8 cellular contexts compared by ENCODE assay signal in the genomic region with DNA sequence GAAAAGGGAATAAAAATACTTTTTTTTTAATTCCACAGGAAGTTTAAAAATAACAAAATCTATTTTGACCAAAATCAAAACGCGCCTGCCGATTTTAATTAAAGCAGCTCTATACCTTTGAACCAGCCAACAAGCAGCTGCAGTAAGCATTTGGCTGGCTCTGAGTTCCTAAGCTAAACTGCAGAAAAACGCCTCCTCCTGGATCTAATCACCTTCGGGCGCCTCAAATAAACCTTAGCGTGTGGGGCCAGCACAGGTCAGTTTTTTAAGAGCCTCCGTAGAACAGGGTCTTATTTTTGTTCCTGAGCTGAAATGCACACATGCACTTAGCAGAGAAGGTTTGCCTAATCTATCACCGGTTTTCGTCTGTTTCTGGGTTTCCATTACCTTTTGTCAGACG.
DNase-seq lines count a peak whose midpoint lies in the region; ATAC-seq and TF ChIP-seq lines count a peak whose summit lies in the region.

No MANE protein-coding gene starts in this region.

- H3K27ac ChIP-seq in ACC112 (ENCODE audit: low read depth, low read length) (no peak overlapping the region), lower lobe of right lung (no peak overlapping the region)

- H3K27ac Mint-ChIP-seq in activated CD8-positive, alpha-beta T cell treated with anti-CD3 and anti-CD28 coated beads for 36 hours = no peak overlapping the region

- DNase-seq in GM12864 (ENCODE audit: low read depth) (no peak), lower lobe of right lung (no peak), superior temporal gyrus (ENCODE audit: extremely low spot score) (no peak)
- no peak for DNase-seq in activated CD8-positive, alpha-beta T cell treated with anti-CD3 and anti-CD28 coated beads for 36 hours

- peaks cover 32% of the 10 kb centered on the region for H3K27me3 Mint-ChIP-seq in activated CD8-positive, alpha-beta T cell treated with anti-CD3 and anti-CD28 coated beads for 36 hours

- peaks cover 5% of the 10 kb centered on the region for H3K4me1 Mint-ChIP-seq in activated CD8-positive, alpha-beta T cell treated with anti-CD3 and anti-CD28 coated beads for 36 hours (ENCODE audit: low read depth)

- H3K4me1 ChIP-seq in ACC112 (ENCODE audit: control insufficient read depth, insufficient read depth, low read length, unreplicated experiment) (peaks cover 4% of the 10 kb centered on the region), lower lobe of right lung (peaks cover 11% of the 10 kb centered on the region)

- no peak overlapping the region for H2AFZ ChIP-seq in ACC112 (ENCODE audit: low read length, unreplicated experiment)

- POLR2A ChIA-PET in activated CD8-positive, alpha-beta T cell treated with anti-CD3 and anti-CD28 coated beads for 36 hours (lab: Charles Lee) = no interaction called here

- H3K79me2 ChIP-seq in ACC112 (ENCODE audit: control insufficient read depth, insufficient read depth, low read length, unreplicated experiment) = no peaks in the 10 kb centered on the region

- peaks cover 10% of the 10 kb centered on the region for H3K27me3 ChIP-seq in ACC112 (ENCODE audit: insufficient read depth, low read length)
- H3K27me3 ChIP-seq in lower lobe of right lung (ENCODE audit: low read depth) = peaks cover 20% of the 10 kb centered on the region

- TF ChIP-seq CTCF in GM12864 (IDR thresholded peaks at IDR 0.05; ENCODE audit: low read depth, low read length, missing control alignments) (no peak), lower lobe of right lung (IDR thresholded peaks at IDR 0.05) (no peak)
- TF ChIP-seq CTCF in activated CD8-positive, alpha-beta T cell treated with anti-CD3 and anti-CD28 coated beads for 36 hours (IDR thresholded peaks at IDR 0.05) = no peak

- CTCF ChIA-PET in activated CD8-positive, alpha-beta T cell treated with anti-CD3 and anti-CD28 coated beads for 36 hours (lab: Charles Lee) = interaction anchor here (0.6 to 4.5 kb wide), 63 partner anchors 10 to 1030 kb away, joined by 3 to 86 read pairs (median 5); no protein-coding TSS in a partner anchor

- intact Hi-C loops in activated CD8-positive, alpha-beta T cell treated with anti-CD3 and anti-CD28 coated beads for 36 hours (cut with micrococcal nuclease) = loop anchor here (5.0 kb wide), 3 partner anchors 211 to 1021 kb away; a partner anchor contains a TSS
- intact Hi-C loops in lower lobe of right lung (cut with DNase I) = no loop called here

- ATAC-seq in activated CD8-positive, alpha-beta T cell treated with anti-CD3 and anti-CD28 coated beads for 36 hours = no peak
- ATAC-seq in lower lobe of right lung (peak in 1 of 2 donors; percentile 42), GM18861 (IDR thresholded peaks at IDR 0.05; ENCODE audit: unreplicated experiment) (no peak), GM19463 (IDR thresholded peaks at IDR 0.05; ENCODE audit: unreplicated experiment) (no peak), HG02938 (IDR thresholded peaks at IDR 0.05; ENCODE audit: unreplicated experiment) (no peak)

- no peaks in the 10 kb centered on the region for H3K9me3 Mint-ChIP-seq in activated CD8-positive, alpha-beta T cell treated with anti-CD3 and anti-CD28 coated beads for 36 hours

- no peaks in the 10 kb centered on the region for H3K36me3 Mint-ChIP-seq in activated CD8-positive, alpha-beta T cell treated with anti-CD3 and anti-CD28 coated beads for 36 hours (ENCODE audit: low read depth)

- H3K9me3 ChIP-seq in lower lobe of right lung = no peaks in the 10 kb centered on the region

- H3K4me3 Mint-ChIP-seq in activated CD8-positive, alpha-beta T cell treated with anti-CD3 and anti-CD28 coated beads for 36 hours = peak overlapping the region; percentile 81

- no peaks in the 10 kb centered on the region for H3K36me3 ChIP-seq in ACC112 (ENCODE audit: insufficient read depth, low read length)
- H3K36me3 ChIP-seq in lower lobe of right lung = no peaks in the 10 kb centered on the region

- H3K4me3 ChIP-seq in ACC112 (ENCODE audit: low read depth, low read length) (peak overlapping the region; percentile 77; the same call in 1 of the 2 replicates), GM12864 (ENCODE audit: low read depth, low read length) (peak overlapping the region; percentile 49; the same call in 1 of the 2 replicates), lower lobe of right lung (peak overlapping the region; percentile 52)
